In the genomic region with DNA sequence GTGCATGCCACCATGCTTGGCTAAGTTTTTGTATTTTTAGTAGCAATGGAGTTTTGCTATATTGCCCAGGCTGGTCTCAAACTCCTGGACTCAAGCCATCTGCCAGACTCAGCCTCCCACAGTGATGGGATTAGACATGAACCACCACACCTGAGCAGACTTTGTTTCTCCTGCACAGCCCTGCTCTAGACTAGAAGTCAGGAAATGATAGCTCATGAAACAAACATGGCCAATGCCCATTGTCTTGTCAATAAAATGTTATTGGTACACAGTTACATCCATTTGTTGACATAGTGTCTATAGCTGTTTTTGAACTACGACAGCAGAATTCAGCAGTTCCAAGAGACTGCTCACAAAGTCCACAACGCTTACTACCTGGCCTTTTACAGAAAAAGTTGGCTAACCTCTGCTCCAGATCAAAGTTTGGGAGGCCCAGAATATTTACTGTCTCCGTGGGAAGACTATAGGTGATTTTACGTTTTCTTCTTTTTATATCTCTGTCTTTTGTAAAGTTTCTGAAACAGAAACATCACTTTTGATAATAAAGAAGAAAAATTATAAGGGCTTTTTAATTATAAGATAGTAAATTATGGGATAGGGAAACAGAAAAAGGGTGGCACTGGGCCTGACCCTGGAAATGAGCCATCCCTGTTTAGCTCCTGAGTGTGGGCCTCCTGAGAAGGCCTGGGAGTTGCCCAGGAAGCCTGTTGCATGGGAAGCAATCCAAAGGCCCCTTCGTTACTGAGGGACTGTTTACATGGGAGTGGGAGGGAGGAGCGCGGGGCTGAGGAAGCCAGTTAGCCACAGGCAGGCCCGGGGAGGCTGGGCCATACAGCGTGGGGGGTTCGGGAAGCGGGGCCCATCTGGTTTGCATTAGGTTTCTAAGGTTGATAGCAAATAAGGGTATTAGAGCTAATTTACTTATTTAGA, we compare ENCODE assay signal across 1 cellular context.
TF ChIP-seq lines count a peak whose summit lies in the region.

No MANE protein-coding gene starts in this region.

TF ChIP-seq in HepG2, 621 proteins besides CTCF, POLR2A, EP300 and RAD21 (continued from another document and continues in another):
- TF ChIP-seq, protein P1, sequence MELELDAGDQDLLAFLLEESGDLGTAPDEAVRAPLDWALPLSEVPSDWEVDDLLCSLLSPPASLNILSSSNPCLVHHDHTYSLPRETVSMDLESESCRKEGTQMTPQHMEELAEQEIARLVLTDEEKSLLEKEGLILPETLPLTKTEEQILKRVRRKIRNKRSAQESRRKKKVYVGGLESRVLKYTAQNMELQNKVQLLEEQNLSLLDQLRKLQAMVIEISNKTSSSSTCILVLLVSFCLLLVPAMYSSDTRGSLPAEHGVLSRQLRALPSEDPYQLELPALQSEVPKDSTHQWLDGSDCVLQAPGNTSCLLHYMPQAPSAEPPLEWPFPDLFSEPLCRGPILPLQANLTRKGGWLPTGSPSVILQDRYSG (CRISPR knock-in tag; IDR thresholded peaks at IDR 0.05): no peak
- TF ChIP-seq HDAC6 (IDR thresholded peaks at IDR 0.05; ENCODE audit: low read depth, low read length) (no peak), PITX1 (CRISPR knock-in tag; IDR thresholded peaks at IDR 0.05) (peak; percentile 71), FOSL2 (CRISPR knock-in tag; IDR thresholded peaks at IDR 0.05) (no peak), POLR2G (IDR thresholded peaks at IDR 0.05; ENCODE audit: low read depth, low read length) (no peak), MED8 (CRISPR knock-in tag; IDR thresholded peaks at IDR 0.05; ENCODE audit: insufficient replicate concordance) (no peak), SATB2 (CRISPR knock-in tag; IDR thresholded peaks at IDR 0.05) (no peak), U2AF2 (IDR thresholded peaks at IDR 0.05; ENCODE audit: low read depth, low read length) (no peak), MXI1 (IDR thresholded peaks at IDR 0.05; ENCODE audit: borderline replicate concordance, low read depth, low read length) (no peak), ISL2 (CRISPR knock-in tag; IDR thresholded peaks at IDR 0.05) (0 out of 2 replicates have a peak, but pooled peaks have one; percentile 33), IRX3 (CRISPR knock-in tag; IDR thresholded peaks at IDR 0.05; ENCODE audit: borderline replicate concordance, low read depth) (no peak), SAFB2 (CRISPR knock-in tag; IDR thresholded peaks at IDR 0.05; ENCODE audit: borderline replicate concordance, low read depth) (no peak), YEATS2 (CRISPR knock-in tag; IDR thresholded peaks at IDR 0.05; ENCODE audit: borderline replicate concordance) (no peak), HNRNPH1 (optimal IDR thresholded peaks at IDR 0.05; ENCODE audit: low read depth, low read length) (no peak), NFIB (CRISPR knock-in tag; IDR thresholded peaks at IDR 0.05; ENCODE audit: borderline replicate concordance) (no peak), ARNT2 (CRISPR knock-in tag; IDR thresholded peaks at IDR 0.05; ENCODE audit: low read depth) (no peak), ELF3 (CRISPR knock-in tag; IDR thresholded peaks at IDR 0.05) (0 out of 2 replicates have a peak, but pooled peaks have one; percentile 36), ZNF841 (CRISPR knock-in tag; IDR thresholded peaks at IDR 0.05; ENCODE audit: borderline replicate concordance) (no peak), GATAD1 (CRISPR knock-in tag; IDR thresholded peaks at IDR 0.05) (no peak), PAF1 (CRISPR knock-in tag; IDR thresholded peaks at IDR 0.05) (no peak), ZFP36L1 (CRISPR knock-in tag; IDR thresholded peaks at IDR 0.05) (no peak), SP2 (CRISPR knock-in tag; IDR thresholded peaks at IDR 0.05) (no peak), BCL6 (CRISPR knock-in tag; IDR thresholded peaks at IDR 0.05) (peak; percentile 50; the same call in 1 of the 2 replicates), POGZ (CRISPR knock-in tag; IDR thresholded peaks at IDR 0.05) (no peak; the same call in 1 of the 2 replicates), DR1 (CRISPR knock-in tag; IDR thresholded peaks at IDR 0.05) (no peak), ZNF282 (IDR thresholded peaks at IDR 0.05; ENCODE audit: partially characterized antibody) (no peak)
- TF ChIP-seq, protein P2, sequence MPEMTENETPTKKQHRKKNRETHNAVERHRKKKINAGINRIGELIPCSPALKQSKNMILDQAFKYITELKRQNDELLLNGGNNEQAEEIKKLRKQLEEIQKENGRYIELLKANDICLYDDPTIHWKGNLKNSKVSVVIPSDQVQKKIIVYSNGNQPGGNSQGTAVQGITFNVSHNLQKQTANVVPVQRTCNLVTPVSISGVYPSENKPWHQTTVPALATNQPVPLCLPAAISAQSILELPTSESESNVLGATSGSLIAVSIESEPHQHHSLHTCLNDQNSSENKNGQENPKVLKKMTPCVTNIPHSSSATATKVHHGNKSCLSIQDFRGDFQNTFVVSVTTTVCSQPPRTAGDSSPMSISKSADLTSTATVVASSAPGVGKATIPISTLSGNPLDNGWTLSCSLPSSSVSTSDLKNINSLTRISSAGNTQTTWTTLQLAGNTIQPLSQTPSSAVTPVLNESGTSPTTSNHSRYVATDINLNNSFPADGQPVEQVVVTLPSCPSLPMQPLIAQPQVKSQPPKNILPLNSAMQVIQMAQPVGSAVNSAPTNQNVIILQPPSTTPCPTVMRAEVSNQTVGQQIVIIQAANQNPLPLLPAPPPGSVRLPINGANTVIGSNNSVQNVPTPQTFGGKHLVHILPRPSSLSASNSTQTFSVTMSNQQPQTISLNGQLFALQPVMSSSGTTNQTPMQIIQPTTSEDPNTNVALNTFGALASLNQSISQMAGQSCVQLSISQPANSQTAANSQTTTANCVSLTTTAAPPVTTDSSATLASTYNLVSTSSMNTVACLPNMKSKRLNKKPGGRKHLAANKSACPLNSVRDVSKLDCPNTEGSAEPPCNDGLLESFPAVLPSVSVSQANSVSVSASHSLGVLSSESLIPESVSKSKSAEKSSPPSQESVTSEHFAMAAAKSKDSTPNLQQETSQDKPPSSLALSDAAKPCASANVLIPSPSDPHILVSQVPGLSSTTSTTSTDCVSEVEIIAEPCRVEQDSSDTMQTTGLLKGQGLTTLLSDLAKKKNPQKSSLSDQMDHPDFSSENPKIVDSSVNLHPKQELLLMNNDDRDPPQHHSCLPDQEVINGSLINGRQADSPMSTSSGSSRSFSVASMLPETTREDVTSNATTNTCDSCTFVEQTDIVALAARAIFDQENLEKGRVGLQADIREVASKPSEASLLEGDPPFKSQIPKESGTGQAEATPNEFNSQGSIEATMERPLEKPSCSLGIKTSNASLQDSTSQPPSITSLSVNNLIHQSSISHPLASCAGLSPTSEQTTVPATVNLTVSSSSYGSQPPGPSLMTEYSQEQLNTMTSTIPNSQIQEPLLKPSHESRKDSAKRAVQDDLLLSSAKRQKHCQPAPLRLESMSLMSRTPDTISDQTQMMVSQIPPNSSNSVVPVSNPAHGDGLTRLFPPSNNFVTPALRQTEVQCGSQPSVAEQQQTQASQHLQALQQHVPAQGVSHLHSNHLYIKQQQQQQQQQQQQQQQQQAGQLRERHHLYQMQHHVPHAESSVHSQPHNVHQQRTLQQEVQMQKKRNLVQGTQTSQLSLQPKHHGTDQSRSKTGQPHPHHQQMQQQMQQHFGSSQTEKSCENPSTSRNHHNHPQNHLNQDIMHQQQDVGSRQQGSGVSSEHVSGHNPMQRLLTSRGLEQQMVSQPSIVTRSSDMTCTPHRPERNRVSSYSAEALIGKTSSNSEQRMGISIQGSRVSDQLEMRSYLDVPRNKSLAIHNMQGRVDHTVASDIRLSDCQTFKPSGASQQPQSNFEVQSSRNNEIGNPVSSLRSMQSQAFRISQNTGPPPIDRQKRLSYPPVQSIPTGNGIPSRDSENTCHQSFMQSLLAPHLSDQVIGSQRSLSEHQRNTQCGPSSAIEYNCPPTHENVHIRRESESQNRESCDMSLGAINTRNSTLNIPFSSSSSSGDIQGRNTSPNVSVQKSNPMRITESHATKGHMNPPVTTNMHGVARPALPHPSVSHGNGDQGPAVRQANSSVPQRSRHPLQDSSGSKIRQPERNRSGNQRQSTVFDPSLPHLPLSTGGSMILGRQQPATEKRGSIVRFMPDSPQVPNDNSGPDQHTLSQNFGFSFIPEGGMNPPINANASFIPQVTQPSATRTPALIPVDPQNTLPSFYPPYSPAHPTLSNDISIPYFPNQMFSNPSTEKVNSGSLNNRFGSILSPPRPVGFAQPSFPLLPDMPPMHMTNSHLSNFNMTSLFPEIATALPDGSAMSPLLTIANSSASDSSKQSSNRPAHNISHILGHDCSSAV (CRISPR knock-in tag; IDR thresholded peaks at IDR 0.05; ENCODE audit: borderline replicate concordance): no peak
- TF ChIP-seq, protein P3, sequence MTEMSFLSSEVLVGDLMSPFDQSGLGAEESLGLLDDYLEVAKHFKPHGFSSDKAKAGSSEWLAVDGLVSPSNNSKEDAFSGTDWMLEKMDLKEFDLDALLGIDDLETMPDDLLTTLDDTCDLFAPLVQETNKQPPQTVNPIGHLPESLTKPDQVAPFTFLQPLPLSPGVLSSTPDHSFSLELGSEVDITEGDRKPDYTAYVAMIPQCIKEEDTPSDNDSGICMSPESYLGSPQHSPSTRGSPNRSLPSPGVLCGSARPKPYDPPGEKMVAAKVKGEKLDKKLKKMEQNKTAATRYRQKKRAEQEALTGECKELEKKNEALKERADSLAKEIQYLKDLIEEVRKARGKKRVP (CRISPR knock-in tag; IDR thresholded peaks at IDR 0.05): no peak
- TF ChIP-seq, protein P4, sequence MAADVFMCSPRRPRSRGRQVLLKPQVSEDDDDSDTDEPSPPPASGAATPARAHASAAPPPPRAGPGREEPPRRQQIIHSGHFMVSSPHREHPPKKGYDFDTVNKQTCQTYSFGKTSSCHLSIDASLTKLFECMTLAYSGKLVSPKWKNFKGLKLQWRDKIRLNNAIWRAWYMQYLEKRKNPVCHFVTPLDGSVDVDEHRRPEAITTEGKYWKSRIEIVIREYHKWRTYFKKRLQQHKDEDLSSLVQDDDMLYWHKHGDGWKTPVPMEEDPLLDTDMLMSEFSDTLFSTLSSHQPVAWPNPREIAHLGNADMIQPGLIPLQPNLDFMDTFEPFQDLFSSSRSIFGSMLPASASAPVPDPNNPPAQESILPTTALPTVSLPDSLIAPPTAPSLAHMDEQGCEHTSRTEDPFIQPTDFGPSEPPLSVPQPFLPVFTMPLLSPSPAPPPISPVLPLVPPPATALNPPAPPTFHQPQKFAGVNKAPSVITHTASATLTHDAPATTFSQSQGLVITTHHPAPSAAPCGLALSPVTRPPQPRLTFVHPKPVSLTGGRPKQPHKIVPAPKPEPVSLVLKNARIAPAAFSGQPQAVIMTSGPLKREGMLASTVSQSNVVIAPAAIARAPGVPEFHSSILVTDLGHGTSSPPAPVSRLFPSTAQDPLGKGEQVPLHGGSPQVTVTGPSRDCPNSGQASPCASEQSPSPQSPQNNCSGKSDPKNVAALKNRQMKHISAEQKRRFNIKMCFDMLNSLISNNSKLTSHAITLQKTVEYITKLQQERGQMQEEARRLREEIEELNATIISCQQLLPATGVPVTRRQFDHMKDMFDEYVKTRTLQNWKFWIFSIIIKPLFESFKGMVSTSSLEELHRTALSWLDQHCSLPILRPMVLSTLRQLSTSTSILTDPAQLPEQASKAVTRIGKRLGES (CRISPR knock-in tag; IDR thresholded peaks at IDR 0.05; ENCODE audit: borderline replicate concordance): no peak
- TF ChIP-seq, protein P5, sequence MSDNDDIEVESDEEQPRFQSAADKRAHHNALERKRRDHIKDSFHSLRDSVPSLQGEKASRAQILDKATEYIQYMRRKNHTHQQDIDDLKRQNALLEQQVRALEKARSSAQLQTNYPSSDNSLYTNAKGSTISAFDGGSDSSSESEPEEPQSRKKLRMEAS (IDR thresholded peaks at IDR 0.05): no peak; the same call in none of the 2 replicates
- TF ChIP-seq, protein P6, sequence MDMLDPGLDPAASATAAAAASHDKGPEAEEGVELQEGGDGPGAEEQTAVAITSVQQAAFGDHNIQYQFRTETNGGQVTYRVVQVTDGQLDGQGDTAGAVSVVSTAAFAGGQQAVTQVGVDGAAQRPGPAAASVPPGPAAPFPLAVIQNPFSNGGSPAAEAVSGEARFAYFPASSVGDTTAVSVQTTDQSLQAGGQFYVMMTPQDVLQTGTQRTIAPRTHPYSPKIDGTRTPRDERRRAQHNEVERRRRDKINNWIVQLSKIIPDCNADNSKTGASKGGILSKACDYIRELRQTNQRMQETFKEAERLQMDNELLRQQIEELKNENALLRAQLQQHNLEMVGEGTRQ (IDR thresholded peaks at IDR 0.05; ENCODE audit: low read depth, low read length): no peak
- TF ChIP-seq, protein P6 (CRISPR knock-in tag; IDR thresholded peaks at IDR 0.05; ENCODE audit: borderline replicate concordance): no peak
- TF ChIP-seq, protein P7, sequence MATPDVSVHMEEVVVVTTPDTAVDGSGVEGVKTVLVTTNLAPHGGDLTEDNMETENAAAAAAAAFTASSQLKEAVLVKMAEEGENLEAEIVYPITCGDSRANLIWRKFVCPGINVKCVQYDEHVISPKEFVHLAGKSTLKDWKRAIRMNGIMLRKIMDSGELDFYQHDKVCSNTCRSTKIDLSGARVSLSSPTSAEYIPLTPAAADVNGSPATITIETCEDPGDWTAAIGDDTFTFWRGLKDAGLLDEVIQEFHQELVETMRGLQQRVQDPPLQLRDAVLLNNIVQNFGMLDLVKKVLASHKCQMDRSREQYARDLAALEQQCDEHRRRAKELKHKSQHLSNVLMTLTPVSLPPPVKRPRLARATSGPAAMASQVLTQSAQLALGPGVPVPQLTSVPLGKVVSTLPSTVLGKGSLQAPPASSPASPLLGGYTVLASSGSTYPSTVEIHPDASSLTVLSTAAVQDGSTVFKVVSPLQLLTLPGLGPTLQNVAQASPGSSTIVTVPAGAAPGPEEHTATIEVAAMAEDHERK (CRISPR knock-in tag; IDR thresholded peaks at IDR 0.05; ENCODE audit: low read depth): no peak
